Comparison of ENCODE assay signal across 8 cellular contexts in genomic region chr6:2875840-2876207, GRCh38. TPM values are rescaled to one million over a fixed set of nuclear protein-coding genes. Genes with fewer than 3 reads are reported as not detected.
DNase-seq lines count a peak whose midpoint lies in the region; ATAC-seq and TF ChIP-seq lines count a peak whose summit lies in the region.

No MANE protein-coding gene starts in this region.

- H3K27ac Mint-ChIP-seq in activated T-helper 17 cell treated with anti-CD3 and anti-CD28 coated beads, Interleukin-2, amount 50 U/mL, for 72 hours: peak overlapping the region; percentile 96
- no peak overlapping the region for H3K27ac Mint-ChIP-seq in nephron progenitor cell

- peak; percentile 33 for ATAC-seq in HG03159 (IDR thresholded peaks at IDR 0.05; ENCODE audit: unreplicated experiment)
- peak; percentile 34 for ATAC-seq in activated T-helper 17 cell treated with anti-CD3 and anti-CD28 coated beads, Interleukin-2, amount 50 U/mL, for 72 hours (replicated peaks)
- no peak for ATAC-seq in HG03280 (IDR thresholded peaks at IDR 0.05; ENCODE audit: unreplicated experiment)

- peaks cover 55% of the 10 kb centered on the region for H3K4me1 Mint-ChIP-seq in activated T-helper 17 cell treated with anti-CD3 and anti-CD28 coated beads, Interleukin-2, amount 50 U/mL, for 72 hours
- H3K4me1 Mint-ChIP-seq in nephron progenitor cell: peaks cover 40% of the 10 kb centered on the region

- peaks cover 3% of the 10 kb centered on the region for H3K9me3 Mint-ChIP-seq in activated T-helper 17 cell treated with anti-CD3 and anti-CD28 coated beads, Interleukin-2, amount 50 U/mL, for 72 hours
- H3K9me3 Mint-ChIP-seq in nephron progenitor cell: peaks cover 23% of the 10 kb centered on the region

- peaks cover 4% of the 10 kb centered on the region for H3K36me3 Mint-ChIP-seq in activated T-helper 17 cell treated with anti-CD3 and anti-CD28 coated beads, Interleukin-2, amount 50 U/mL, for 72 hours (ENCODE audit: low read depth)
- H3K36me3 Mint-ChIP-seq in nephron progenitor cell (ENCODE audit: low read depth): peaks cover 9% of the 10 kb centered on the region

- TF ChIP-seq CTCF in fibroblast of pulmonary artery (IDR thresholded peaks at IDR 0.05; ENCODE audit: low read length, missing control alignments): no peak
- no peak for TF ChIP-seq CTCF in nephron progenitor cell (IDR thresholded peaks at IDR 0.05)

- H3K4me3 ChIP-seq in fibroblast of pulmonary artery (replicated peaks; ENCODE audit: low read depth, low read length): peak overlapping the region; percentile 41

- no peaks in the 10 kb centered on the region for H3K27me3 Mint-ChIP-seq in activated T-helper 17 cell treated with anti-CD3 and anti-CD28 coated beads, Interleukin-2, amount 50 U/mL, for 72 hours
- peaks cover 31% of the 10 kb centered on the region for H3K27me3 Mint-ChIP-seq in nephron progenitor cell (ENCODE audit: low read depth, poor library complexity)

- DNase-seq in AML-193 (lab: John Stamatoyannopoulos, UW) (peak; percentile 36 to 40), fibroblast of pulmonary artery (ENCODE audit: low read depth) (no peak), nephron progenitor cell (peak; percentile 22), NCI-H82 (lab: John Stamatoyannopoulos, UW) (no peak), NCI-H226 (no peak)

- peak overlapping the region; percentile 76 for H3K4me3 Mint-ChIP-seq in activated T-helper 17 cell treated with anti-CD3 and anti-CD28 coated beads, Interleukin-2, amount 50 U/mL, for 72 hours
- peak overlapping the region; percentile 82 for H3K4me3 Mint-ChIP-seq in nephron progenitor cell

RNA-seq across cellular contexts. Expression of gene SERPINB9, which starts 27.3 kb away (rescaled TPM):
- 10 to 100 TPM; 11.2 to 66.1 TPM for total RNA-seq in activated T-helper 17 cell treated with anti-CD3 and anti-CD28 coated beads, Interleukin-2, amount 50 U/mL, for 72 hours

RNA-seq across cellular contexts. Expression of gene SERPINB1, which starts 34.2 kb away (rescaled TPM):
- 10 to 100 TPM; 33.4 to 67.8 TPM for total RNA-seq in activated T-helper 17 cell treated with anti-CD3 and anti-CD28 coated beads, Interleukin-2, amount 50 U/mL, for 72 hours

Comparison
In these comparisons a context has a peak if more than half of its experiments do, and no peak if none do; other contexts are left out.
1. DNase-seq: peak in AML-193 (2 of 2) and nephron progenitor cell (single experiment); none in fibroblast of pulmonary artery (single experiment), NCI-H82 (single experiment) and NCI-H226 (single experiment).